Comparison of ENCODE assay signal across 8 cellular contexts in the genomic region with DNA sequence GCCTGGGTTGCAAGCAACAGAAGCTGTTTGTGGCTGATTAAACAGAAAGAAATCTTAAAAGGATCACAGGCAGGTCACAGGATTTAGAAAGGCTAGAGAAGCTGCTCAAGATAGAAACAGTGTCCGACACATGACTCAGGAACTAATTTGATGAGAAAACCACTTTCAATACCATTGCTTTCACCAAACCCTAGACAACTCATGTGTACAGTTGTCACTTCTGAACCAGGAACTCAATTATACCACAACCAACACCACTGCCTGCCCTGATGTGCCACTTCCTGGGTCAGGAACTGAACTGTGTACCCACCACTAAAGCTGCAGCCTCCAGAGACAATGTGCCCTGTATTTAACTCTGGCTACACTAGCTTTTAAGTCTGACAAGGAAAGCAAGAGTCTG. TPM values are rescaled to one million over a fixed set of nuclear protein-coding genes. Genes with fewer than 3 reads are reported as not detected.
A peak's percentile ranks its signal among the peaks of the same experiment; 100 is the strongest.
DNase-seq lines count a peak whose midpoint lies in the region; ATAC-seq and FAIRE-seq lines count a peak whose summit lies in the region.

No MANE protein-coding gene starts in this region.

- peaks cover 38 to 66% (median 64%) of the 10 kb centered on the region in 10 experiments for H3K4me1 ChIP-seq in BLaER1 treated with 17β-estradiol and CSF1 and Interleukin-3, amounts not matched to agents 10 nM and 100 nM

- peak overlapping the region; percentile 69 to 97 (median 83) for H3K4me2 ChIP-seq in BLaER1 treated with 17β-estradiol and CSF1 and Interleukin-3, amounts not matched to agents 10 nM and 100 nM

- no peaks in the 10 kb centered on the region for H3K27me3 ChIP-seq in BLaER1 treated with 17β-estradiol and CSF1 and Interleukin-3, amounts not matched to agents 10 nM and 100 nM

- peaks cover 18% of the 10 kb centered on the region for H3K36me3 Mint-ChIP-seq in activated T-cell treated with anti-CD3 and anti-CD28 coated beads, Interleukin-2, amount 50 U/mL, for 4 hours (ENCODE audit: insufficient read depth)

- H3K4me3 Mint-ChIP-seq in activated T-cell treated with anti-CD3 and anti-CD28 coated beads, Interleukin-2, amount 50 U/mL, for 4 hours = peak overlapping the region; percentile 5

- H3K4me1 Mint-ChIP-seq in activated T-cell treated with anti-CD3 and anti-CD28 coated beads, Interleukin-2, amount 50 U/mL, for 4 hours (ENCODE audit: low read depth) = peaks cover 59% of the 10 kb centered on the region

- no peak for FAIRE-seq in frontal cortex (lab: Jason Lieb, UNC)

- no peaks in the 10 kb centered on the region for H3K27me3 Mint-ChIP-seq in activated T-cell treated with anti-CD3 and anti-CD28 coated beads, Interleukin-2, amount 50 U/mL, for 4 hours (ENCODE audit: low read depth)

- H4K20me1 ChIP-seq in BLaER1 treated with 17β-estradiol and CSF1 and Interleukin-3, amounts not matched to agents 10 nM and 100 nM = no peaks in the 10 kb centered on the region

- peak overlapping the region in 4 of 10 experiments; percentile 2 to 21 (median 11); a peak in 2 of 20 replicates for H3K4me3 ChIP-seq in BLaER1 treated with 17β-estradiol and CSF1 and Interleukin-3, amounts not matched to agents 10 nM and 100 nM

- ATAC-seq in GM19324 (IDR thresholded peaks at IDR 0.05; ENCODE audit: low FRiP score, unreplicated experiment) (peak; percentile 78), HG03378 (IDR thresholded peaks at IDR 0.05; ENCODE audit: unreplicated experiment) (peak; percentile 82), HG03342 (IDR thresholded peaks at IDR 0.05; ENCODE audit: unreplicated experiment) (no peak)
- peak; percentile 84 to 90 for ATAC-seq in activated T-cell treated with anti-CD3 and anti-CD28 coated beads, Interleukin-2, amount 50 U/mL, for 4 hours

- peak overlapping the region; percentile 52 to 85 (median 72) for H3K27ac ChIP-seq in BLaER1 treated with 17β-estradiol and CSF1 and Interleukin-3, amounts not matched to agents 10 nM and 100 nM

- H3K9me3 Mint-ChIP-seq in activated T-cell treated with anti-CD3 and anti-CD28 coated beads, Interleukin-2, amount 50 U/mL, for 4 hours = no peaks in the 10 kb centered on the region

- H3K9ac ChIP-seq in BLaER1 treated with 17β-estradiol and CSF1 and Interleukin-3, amounts not matched to agents 10 nM and 100 nM = peak overlapping the region; percentile 2 to 70 (median 54); a peak in 20 of 22 replicates

- H3K36me3 ChIP-seq in BLaER1 treated with 17β-estradiol and CSF1 and Interleukin-3, amounts not matched to agents 10 nM and 100 nM = peaks cover 3 to 18% (median 11%) of the 10 kb centered on the region in 11 experiments; a peak in 9 of 22 replicates

- peaks cover 12 to 27% (median 17%) of the 10 kb centered on the region in 11 experiments for H3K9me3 ChIP-seq in BLaER1 treated with 17β-estradiol and CSF1 and Interleukin-3, amounts not matched to agents 10 nM and 100 nM (replicated peaks in 1 of 11)

- DNase-seq in activated T-cell treated with anti-CD3 and anti-CD28 coated beads, Interleukin-2, amount 50 U/mL, for 4 hours = no peak
- DNase-seq in frontal cortex (ENCODE audit: low spot score in 2 of 2) (no peak), DMS153 treated with DMSO at 0.1 percent for 48 hours (lab: John Stamatoyannopoulos, UW; ENCODE audit: unreplicated experiment) (no peak), DMS79 treated with DMSO at 0.1 percent for 48 hours (lab: John Stamatoyannopoulos, UW) (no peak)

RNA-seq across cellular contexts. Expression of gene RHOQ, which starts 6.9 kb away (rescaled TPM):
- total RNA-seq in activated T-cell treated with anti-CD3 and anti-CD28 coated beads, Interleukin-2, amount 50 U/mL, for 4 hours = 10 to 100 TPM in 2 of 3 donors, 1 to 10 TPM in 1; 9.8 to 11.9 (median 11.0) TPM
- 16.7 TPM for total RNA-seq in frontal cortex

RNA-seq across cellular contexts. Expression of gene ATP6V1E2, which starts 7.0 kb away (rescaled TPM):
- 1 to 10 TPM; 3.6 to 4.8 (median 4.0) TPM for total RNA-seq in activated T-cell treated with anti-CD3 and anti-CD28 coated beads, Interleukin-2, amount 50 U/mL, for 4 hours
- total RNA-seq in frontal cortex = 6.1 TPM

RNA-seq across cellular contexts. Expression of gene TMEM247, which starts 56.0 kb away (rescaled TPM):
- total RNA-seq in activated T-cell treated with anti-CD3 and anti-CD28 coated beads, Interleukin-2, amount 50 U/mL, for 4 hours = not detected
- not detected for total RNA-seq in frontal cortex
